ENCODE assay signal across 18 cellular contexts in the genomic region with DNA sequence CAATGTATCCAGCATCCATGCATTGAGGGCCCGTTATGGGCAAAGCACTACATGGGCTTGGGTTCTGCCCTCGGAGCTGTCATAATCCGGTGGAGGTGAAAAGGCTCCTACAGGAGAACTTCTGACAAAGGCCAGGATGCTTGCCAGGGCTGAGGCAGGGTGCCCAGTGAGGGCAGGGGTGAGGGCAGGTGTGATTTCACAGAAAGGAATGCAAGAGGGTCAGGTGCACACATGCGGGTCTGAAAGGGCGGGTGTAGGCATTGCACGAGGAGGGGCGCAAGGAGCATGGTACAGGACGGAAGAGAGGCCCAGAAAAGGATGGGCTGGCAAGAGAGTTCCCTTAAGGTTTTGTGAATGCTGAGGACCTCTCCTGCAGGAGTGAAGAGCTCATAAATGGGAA.
DNase-seq lines count a peak whose midpoint lies in the region; ATAC-seq and TF ChIP-seq lines count a peak whose summit lies in the region.
"Had no signal": no experiment of that assay in that cellular context is flagged by ENCODE, and none has a peak within 500 bp of the region (broad histone marks: within the 10 kb centered on the region; RNA-seq: fewer than 3 reads in every experiment).

No MANE protein-coding gene starts in this region.

- H3K27me3 ChIP-seq in upper lobe of right lung (no peaks in the 10 kb centered on the region), adrenal gland (no peaks in the 10 kb centered on the region)
- H3K27me3 ChIP-seq: BLaER1 treated with 17β-estradiol and CSF1 and Interleukin-3, amounts not matched to agents 10 nM and 100 nM had no signal

- peak; percentile 52 for ATAC-seq in left lobe of liver
- peak; percentile 46 for ATAC-seq in upper lobe of right lung
- ATAC-seq: A549; CD8-positive, alpha-beta T cell; GM12878 had no signal

- 90 to 92% (median 91%) methylated on average over 8 of the region's 8 CpGs for WGBS in adrenal gland, 4 donors

- H3K9me3 ChIP-seq in upper lobe of right lung: no peaks in the 10 kb centered on the region
- H3K9me3 ChIP-seq in adrenal gland (replicated peaks in 1 of 3): no peaks in the 10 kb centered on the region
- H3K9me3 ChIP-seq: A549; BLaER1 treated with 17β-estradiol and CSF1 and Interleukin-3, amounts not matched to agents 10 nM and 100 nM; Caco-2 had no signal

- intact Hi-C loops in upper lobe of right lung (cut with DNase I): no loop called here
- intact Hi-C loops in adrenal gland (cut with DNase I): no loop called here

- TF ChIP-seq CTCF in upper lobe of right lung (IDR thresholded peaks at IDR 0.05): no peak
- TF ChIP-seq CTCF in adrenal gland (IDR thresholded peaks at IDR 0.05): no peak

- no peaks in the 10 kb centered on the region for H3K4me1 ChIP-seq in upper lobe of right lung
- no peaks in the 10 kb centered on the region for H3K4me1 ChIP-seq in adrenal gland (replicated peaks in 1 of 2)
- H3K4me1 ChIP-seq: A549, Caco-2 had no signal

- no peak for TF ChIP-seq POLR2A in adrenal gland (IDR thresholded peaks at IDR 0.05)

- no peak overlapping the region for H3K4me3 ChIP-seq in upper lobe of right lung
- H3K4me3 ChIP-seq in adrenal gland: no peak overlapping the region
- H3K4me3 ChIP-seq: A549; BLaER1 treated with 17β-estradiol and CSF1 and Interleukin-3, amounts not matched to agents 10 nM and 100 nM; GM12878 had no signal

- H3K27ac ChIP-seq in upper lobe of right lung: no peak overlapping the region
- no peak overlapping the region for H3K27ac ChIP-seq in adrenal gland
- H3K27ac ChIP-seq: 22Rv1; A549; BLaER1 treated with 17β-estradiol and CSF1 and Interleukin-3, amounts not matched to agents 10 nM and 100 nM; C4-2B had no signal

- H3K36me3 ChIP-seq in upper lobe of right lung (no peaks in the 10 kb centered on the region), adrenal gland (replicated peaks in 1 of 2) (no peaks in the 10 kb centered on the region)
- H3K36me3 ChIP-seq: BLaER1 treated with 17β-estradiol and CSF1 and Interleukin-3, amounts not matched to agents 10 nM and 100 nM had no signal

- DNase-seq in GM03348 (ENCODE audit: low spot score) (peak; percentile 5), left lobe of liver (ENCODE audit: low spot score) (peak; percentile 45), mucosa of gallbladder (ENCODE audit: low spot score) (peak; percentile 44), upper lobe of right lung (no peak), adrenal gland (no peak), NCI-H1105 treated with DMSO at 0.1 percent for 48 hours (lab: John Stamatoyannopoulos, UW) (no peak)
- no peak for DNase-seq in central memory CD4-positive, alpha-beta T cell
- DNase-seq: AML-193; Caco-2; Calu3; CD4-positive, alpha-beta T cell; CD8-positive, alpha-beta T cell; GF-D8 had no signal

Comparison
In these comparisons a context has a peak if more than half of its experiments do, and no peak if none do; other contexts are left out.
1. DNase-seq: peak in GM03348 (single experiment), left lobe of liver (single experiment) and mucosa of gallbladder (single experiment); none in upper lobe of right lung (single experiment), adrenal gland (0 of 7), central memory CD4-positive, alpha-beta T cell (single experiment) and NCI-H1105 treated with DMSO at 0.1 percent for 48 hours (single experiment).